Comparison of ENCODE assay signal across 8 cellular contexts in the genomic region with DNA sequence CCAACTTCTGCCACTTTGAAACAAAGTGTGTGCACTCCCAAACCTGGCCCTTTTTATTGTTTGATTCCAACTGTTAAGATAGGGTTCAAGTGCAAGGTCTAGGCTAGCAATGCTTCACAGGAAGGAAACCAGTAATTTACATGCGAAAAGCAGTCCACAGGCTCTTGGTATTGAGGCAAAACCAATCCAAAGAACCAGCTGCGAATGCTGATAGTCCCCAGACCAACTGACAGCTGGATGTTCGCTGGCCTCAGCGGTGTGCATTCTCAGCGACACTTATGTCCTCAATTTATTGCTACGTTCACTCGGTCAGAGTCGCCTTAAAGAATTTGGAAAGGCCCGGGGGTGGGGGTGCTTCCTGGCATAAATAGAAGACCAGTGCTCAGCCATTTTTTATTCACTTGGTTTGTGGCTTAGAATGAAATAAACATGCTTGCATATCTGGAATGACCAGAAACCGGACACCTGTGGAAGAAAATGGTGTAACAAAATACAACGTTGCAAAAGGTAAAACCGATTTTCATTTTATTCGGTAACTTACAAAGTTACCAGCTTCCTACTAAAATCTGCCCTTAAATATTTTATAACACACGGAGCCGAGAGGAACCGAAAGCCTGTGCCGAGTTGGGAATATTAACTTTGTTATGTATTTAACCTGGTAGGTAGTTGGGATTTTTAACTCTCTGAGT. TPM values are rescaled to one million over a fixed set of nuclear protein-coding genes. Genes with fewer than 3 reads are reported as not detected.
DNase-seq lines count a peak whose midpoint lies in the region; ATAC-seq and TF ChIP-seq lines count a peak whose summit lies in the region.

No MANE protein-coding gene starts in this region.

- no peaks in the 10 kb centered on the region for H3K9me3 Mint-ChIP-seq in CD4-positive, CD25-positive, alpha-beta regulatory T cell

- peak overlapping the region; percentile 77 to 92 (median 92) for H3K27ac Mint-ChIP-seq in CD4-positive, CD25-positive, alpha-beta regulatory T cell

- peak in 2 of 3 donors; percentile 6 to 63 for DNase-seq in CD4-positive, CD25-positive, alpha-beta regulatory T cell
- DNase-seq in RWPE2 (ENCODE audit: low spot score) (no peak), choroid plexus epithelial cell (ENCODE audit: low read depth) (peak; percentile 45), activated gamma-delta T cell (lab: John Stamatoyannopoulos, UW) (no peak)
- no peak for DNase-seq in NK-92 treated with Interleukin-12 subunit alpha and Interleukin-12 subunit beta, amount 100 ng/mL, for 24 hours (lab: John Stamatoyannopoulos, UW)

- peaks cover 67% of the 10 kb centered on the region for H3K4me1 ChIP-seq in CD4-positive, CD25-positive, alpha-beta regulatory T cell (ENCODE audit: control insufficient read depth, insufficient read depth, low read length, poor library complexity, severe bottlenecking)
- H3K4me1 ChIP-seq in RWPE2 (ENCODE audit: insufficient read depth, poor library complexity, severe bottlenecking) (peaks cover 15% of the 10 kb centered on the region), mononuclear cell (ENCODE audit: insufficient read depth, low read length) (peaks cover 86% of the 10 kb centered on the region)

- no peaks in the 10 kb centered on the region for H3K27me3 ChIP-seq in CD4-positive, CD25-positive, alpha-beta regulatory T cell (ENCODE audit: control insufficient read depth, insufficient read depth, low read length)
- H3K27me3 ChIP-seq in RWPE2 (ENCODE audit: insufficient read depth, poor library complexity, severe bottlenecking) (no peaks in the 10 kb centered on the region), mononuclear cell (ENCODE audit: insufficient read depth, low read length) (no peaks in the 10 kb centered on the region)

- peak overlapping the region; percentile 75 for H3K4me3 ChIP-seq in CD4-positive, CD25-positive, alpha-beta regulatory T cell (ENCODE audit: low read depth, low read length)
- peak overlapping the region; percentile 54 for H3K4me3 ChIP-seq in RWPE2 (ENCODE audit: severe bottlenecking)
- H3K4me3 ChIP-seq in choroid plexus epithelial cell (ENCODE audit: low read depth, low read length), result peak overlapping the region; percentile 79
- peak overlapping the region; percentile 57 for H3K4me3 ChIP-seq in mononuclear cell (ENCODE audit: low read length)

- no peaks in the 10 kb centered on the region for H3K36me3 Mint-ChIP-seq in CD4-positive, CD25-positive, alpha-beta regulatory T cell

- peak overlapping the region; percentile 89 to 95 (median 92) for H3K4me3 Mint-ChIP-seq in CD4-positive, CD25-positive, alpha-beta regulatory T cell

- H3K4me1 Mint-ChIP-seq in CD4-positive, CD25-positive, alpha-beta regulatory T cell, result peaks cover 17 to 75% (median 34%) of the 10 kb centered on the region in 4 donors

- no peak for ATAC-seq in CD4-positive, CD25-positive, alpha-beta regulatory T cell (ENCODE audit: low read depth in 2 of 2)
- ATAC-seq in GM21529 (IDR thresholded peaks at IDR 0.05; ENCODE audit: unreplicated experiment), result peak; percentile 5
- no peak for ATAC-seq in RWPE2 (ENCODE audit: low read depth)
- no peak for ATAC-seq in GM19328 (IDR thresholded peaks at IDR 0.05; ENCODE audit: unreplicated experiment)

- no peaks in the 10 kb centered on the region for H3K36me3 ChIP-seq in CD4-positive, CD25-positive, alpha-beta regulatory T cell (ENCODE audit: control insufficient read depth, insufficient read depth, low read length)
- 0 out of 2 replicates have a peak, but pooled peaks cover 2% of the 10 kb centered on the region for H3K36me3 ChIP-seq in RWPE2 (ENCODE audit: low read depth)

- peak overlapping the region; percentile 77 for H3K27ac ChIP-seq in CD4-positive, CD25-positive, alpha-beta regulatory T cell (ENCODE audit: insufficient read depth, low read length, poor library complexity, severe bottlenecking)
- peak overlapping the region; percentile 82 for H3K27ac ChIP-seq in RWPE2 (ENCODE audit: poor library complexity, severe bottlenecking)

- peaks cover 13% of the 10 kb centered on the region for H3K27me3 Mint-ChIP-seq in CD4-positive, CD25-positive, alpha-beta regulatory T cell

- no peaks in the 10 kb centered on the region for H3K9me3 ChIP-seq in CD4-positive, CD25-positive, alpha-beta regulatory T cell (ENCODE audit: control insufficient read depth in 2 of 2, low read length in 2 of 2)
- H3K9me3 ChIP-seq in RWPE2 (ENCODE audit: severe bottlenecking) (no peaks in the 10 kb centered on the region), mononuclear cell (ENCODE audit: low read depth, low read length) (no peaks in the 10 kb centered on the region)

- no peak for TF ChIP-seq CTCF in RWPE2 (IDR thresholded peaks at IDR 0.05; ENCODE audit: poor library complexity, severe bottlenecking)
- no peak for TF ChIP-seq CTCF in choroid plexus epithelial cell (conservative IDR thresholded peaks at IDR 0.05; ENCODE audit: low read depth, low read length)

RNA-seq across cellular contexts. Expression of a gene that starts 1.6 kb away (rescaled TPM):
- total RNA-seq in CD4-positive, CD25-positive, alpha-beta regulatory T cell, result 16.7 TPM
- 1 to 10 TPM in 3 of 4 donors, under 1 TPM in 1; 0.32 to 4.5 (median 3.1) TPM for polyA plus RNA-seq in CD4-positive, CD25-positive, alpha-beta regulatory T cell
- total RNA-seq in mononuclear cell, result 13.7 TPM

Comparison
In these comparisons a context has a peak if more than half of its experiments do, and no peak if none do; other contexts are left out.
1. DNase-seq: peak in CD4-positive, CD25-positive, alpha-beta regulatory T cell (2 of 3) and choroid plexus epithelial cell (single experiment); none in RWPE2 (single experiment), activated gamma-delta T cell (single experiment) and NK-92 treated with Interleukin-12 subunit alpha and Interleukin-12 subunit beta, amount 100 ng/mL, for 24 hours (single experiment).
2. Peak in every context shown above with its lines, with median percentiles within 50 percentile points of each other: H3K4me3 ChIP-seq.